ENCODE assay signal across 8 cellular contexts in the genomic region with DNA sequence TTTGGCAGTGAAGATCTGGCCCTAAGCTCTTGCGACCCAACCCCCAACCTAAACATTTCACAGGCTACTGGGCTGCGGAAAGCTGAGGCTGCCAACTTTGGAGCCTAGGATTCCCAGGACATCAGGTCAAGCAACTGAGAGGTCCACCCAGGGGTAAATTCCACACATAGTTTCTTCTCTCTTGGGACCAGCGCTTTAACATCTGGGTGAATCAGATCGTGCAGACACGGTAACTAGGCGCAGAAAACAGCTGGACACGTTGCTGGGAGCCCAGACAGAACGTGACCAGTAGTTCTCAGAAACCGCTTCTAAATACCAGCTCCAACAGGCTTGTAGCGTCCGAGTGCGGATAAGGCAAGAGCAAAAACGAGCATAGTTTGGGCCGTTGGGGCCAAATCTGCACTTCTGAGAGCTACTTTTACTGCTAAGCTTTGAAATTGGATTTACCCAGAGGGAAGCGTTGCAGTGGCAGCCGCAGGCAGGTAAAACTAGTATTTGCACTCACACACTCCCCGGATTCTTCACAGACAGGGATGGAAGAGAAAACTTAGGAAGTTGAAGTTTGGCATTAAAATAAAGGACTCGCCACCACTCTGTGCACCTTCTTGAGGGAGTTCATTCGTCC. TPM values are rescaled to one million over a fixed set of nuclear protein-coding genes. Genes with fewer than 3 reads are reported as not detected.
DNase-seq lines count a peak whose midpoint lies in the region; ATAC-seq and TF ChIP-seq lines count a peak whose summit lies in the region.

No MANE protein-coding gene starts in this region.

- peak; percentile 20 for ATAC-seq in GM21390 (IDR thresholded peaks at IDR 0.05; ENCODE audit: unreplicated experiment)
- peak; percentile 11 for ATAC-seq in HG03575 (IDR thresholded peaks at IDR 0.05; ENCODE audit: extremely low read depth, insufficient number of reproducible peaks, low FRiP score, unreplicated experiment)

- H3K9me3 Mint-ChIP-seq in activated T-helper 1 cell treated with anti-CD3 and anti-CD28 coated beads, Interleukin-12 subunit alpha, Interleukin-12 subunit beta, Interleukin-2, Interleukin-4 antibody, amounts not matched to agents 30 ng/mL and 10 ng/mL and 1 ng/mL, durations not matched to agents 14 hours and 24 hours and 36 hours: no peaks in the 10 kb centered on the region

- H3K36me3 ChIP-seq in parathyroid adenoma (ENCODE audit: control insufficient read depth, insufficient read depth, low read length): no peaks in the 10 kb centered on the region

- H3K79me2 ChIP-seq in parathyroid adenoma: peaks cover 34% of the 10 kb centered on the region

- peak overlapping the region; percentile 90 for H3K4me3 Mint-ChIP-seq in activated T-helper 1 cell treated with anti-CD3 and anti-CD28 coated beads, Interleukin-12 subunit alpha, Interleukin-12 subunit beta, Interleukin-2, Interleukin-4 antibody, amounts not matched to agents 30 ng/mL and 10 ng/mL and 1 ng/mL, durations not matched to agents 14 hours and 24 hours and 36 hours

- peaks cover 3% of the 10 kb centered on the region for H3K27me3 Mint-ChIP-seq in activated T-helper 1 cell treated with anti-CD3 and anti-CD28 coated beads, Interleukin-12 subunit alpha, Interleukin-12 subunit beta, Interleukin-2, Interleukin-4 antibody, amounts not matched to agents 30 ng/mL and 10 ng/mL and 1 ng/mL, durations not matched to agents 14 hours and 24 hours and 36 hours (ENCODE audit: insufficient read depth)

- peaks cover 53% of the 10 kb centered on the region for H3K4me1 Mint-ChIP-seq in activated T-helper 1 cell treated with anti-CD3 and anti-CD28 coated beads, Interleukin-12 subunit alpha, Interleukin-12 subunit beta, Interleukin-2, Interleukin-4 antibody, amounts not matched to agents 30 ng/mL and 10 ng/mL and 1 ng/mL, durations not matched to agents 14 hours and 24 hours and 36 hours (ENCODE audit: low read depth)

- H2AFZ ChIP-seq in parathyroid adenoma: peak overlapping the region; percentile 71

- peaks cover 9% of the 10 kb centered on the region for H3K4me1 ChIP-seq in parathyroid adenoma

- H3K27me3 ChIP-seq in parathyroid adenoma (ENCODE audit: control insufficient read depth, insufficient read depth, low read length): no peaks in the 10 kb centered on the region

- intact Hi-C loops in activated T-helper 1 cell treated with anti-CD3 and anti-CD28 coated beads, Interleukin-12 subunit alpha, Interleukin-12 subunit beta, Interleukin-2, Interleukin-4 antibody, amounts not matched to agents 30 ng/mL and 10 ng/mL and 1 ng/mL, durations not matched to agents 14 hours and 24 hours and 36 hours (cut with micrococcal nuclease): loop anchor here (1.0 to 10.0 kb wide), 2 partner anchors 270 to 1515 kb away; a partner anchor contains a TSS
- intact Hi-C loops in head of caudate nucleus (cut with DNase I): no loop called here

- no peak overlapping the region for H3K9ac ChIP-seq in parathyroid adenoma

- peaks cover 33% of the 10 kb centered on the region for H3K36me3 Mint-ChIP-seq in activated T-helper 1 cell treated with anti-CD3 and anti-CD28 coated beads, Interleukin-12 subunit alpha, Interleukin-12 subunit beta, Interleukin-2, Interleukin-4 antibody, amounts not matched to agents 30 ng/mL and 10 ng/mL and 1 ng/mL, durations not matched to agents 14 hours and 24 hours and 36 hours (ENCODE audit: low read depth)

- no peaks in the 10 kb centered on the region for H3K9me3 ChIP-seq in parathyroid adenoma (ENCODE audit: control insufficient read depth, low read length)

- peak overlapping the region; percentile 76 for H3K4me3 ChIP-seq in parathyroid adenoma (ENCODE audit: low read depth, low read length)

- peak overlapping the region; percentile 92 for H3K27ac ChIP-seq in parathyroid adenoma

- peak; percentile 78 for DNase-seq in ELR (ENCODE audit: low read depth)
- DNase-seq in activated T-helper 1 cell treated with anti-CD3 and anti-CD28 coated beads, Interleukin-12 subunit alpha, Interleukin-12 subunit beta, Interleukin-2, Interleukin-4 antibody, amounts not matched to agents 30 ng/mL and 10 ng/mL and 1 ng/mL, durations not matched to agents 14 hours and 24 hours and 36 hours (ENCODE audit: low spot score): no peak
- DNase-seq in head of caudate nucleus: peak in 25 of 42 donors; percentile 4 to 61 (median 18)
- no peak for DNase-seq in DMS153 (lab: John Stamatoyannopoulos, UW)
- no peak for DNase-seq in NCI-H2196 (lab: John Stamatoyannopoulos, UW; ENCODE audit: unreplicated experiment)

- H3K4me2 ChIP-seq in parathyroid adenoma (ENCODE audit: low read length): peak overlapping the region; percentile 81

- no peak for TF ChIP-seq CTCF in parathyroid adenoma (IDR thresholded peaks at IDR 0.05)

- peak overlapping the region; percentile 88 for H3K27ac Mint-ChIP-seq in activated T-helper 1 cell treated with anti-CD3 and anti-CD28 coated beads, Interleukin-12 subunit alpha, Interleukin-12 subunit beta, Interleukin-2, Interleukin-4 antibody, amounts not matched to agents 30 ng/mL and 10 ng/mL and 1 ng/mL, durations not matched to agents 14 hours and 24 hours and 36 hours

RNA-seq across cellular contexts. Expression of a gene that starts 11.8 kb away (rescaled TPM):
- total RNA-seq in activated T-helper 1 cell treated with anti-CD3 and anti-CD28 coated beads, Interleukin-12 subunit alpha, Interleukin-12 subunit beta, Interleukin-2, Interleukin-4 antibody, amounts not matched to agents 30 ng/mL and 10 ng/mL and 1 ng/mL, durations not matched to agents 14 hours and 24 hours and 36 hours: 2.2 and 2.5 TPM in 2 replicates

RNA-seq across cellular contexts. Expression of a gene that starts 11.8 kb away (rescaled TPM):
- total RNA-seq in activated T-helper 1 cell treated with anti-CD3 and anti-CD28 coated beads, Interleukin-12 subunit alpha, Interleukin-12 subunit beta, Interleukin-2, Interleukin-4 antibody, amounts not matched to agents 30 ng/mL and 10 ng/mL and 1 ng/mL, durations not matched to agents 14 hours and 24 hours and 36 hours: 19.4 and 20.0 TPM in 2 replicates

Comparison
In these comparisons a context has a peak if more than half of its experiments do, and no peak if none do; other contexts are left out.
1. DNase-seq: peak in ELR (single experiment) and head of caudate nucleus (25 of 42); none in activated T-helper 1 cell treated with anti-CD3 and anti-CD28 coated beads, Interleukin-12 subunit alpha, Interleukin-12 subunit beta, Interleukin-2, Interleukin-4 antibody, amounts not matched to agents 30 ng/mL and 10 ng/mL and 1 ng/mL, durations not matched to agents 14 hours and 24 hours and 36 hours (single experiment), DMS153 (single experiment) and NCI-H2196 (single experiment).